ENCODE assay signal across 3 cellular contexts in genomic region chr10:34113504-34114225, GRCh38.
TF ChIP-seq lines count a peak whose summit lies in the region.

No MANE protein-coding gene starts in this region.

TF ChIP-seq in GM23338, 12 proteins besides CTCF, POLR2A, EP300 and RAD21 (continues in another document):
- no peak for TF ChIP-seq ZNF462 (CRISPR knock-in tag; IDR thresholded peaks at IDR 0.05)

TF ChIP-seq in HEK293T, 16 proteins besides CTCF, POLR2A, EP300 and RAD21:
- TF ChIP-seq ZNF384 (IDR thresholded peaks at IDR 0.05) (no peak), FOXK2 (IDR thresholded peaks at IDR 0.05) (no peak), FOXM1 (IDR thresholded peaks at IDR 0.05; ENCODE audit: borderline replicate concordance) (no peak), CTBP1 (IDR thresholded peaks at IDR 0.05; ENCODE audit: borderline replicate concordance) (no peak), PKNOX1 (IDR thresholded peaks at IDR 0.05) (no peak), ARNT (IDR thresholded peaks at IDR 0.05) (no peak), LEF1 (IDR thresholded peaks at IDR 0.05; ENCODE audit: borderline replicate concordance) (no peak), L3MBTL2 (conservative IDR thresholded peaks at IDR 0.05) (no peak), NFRKB (IDR thresholded peaks at IDR 0.05) (no peak)

TF ChIP-seq in H1, 55 proteins besides CTCF, POLR2A, EP300 and RAD21:
- TF ChIP-seq BCL11A (IDR thresholded peaks at IDR 0.05; ENCODE audit: low read depth in 2 of 2, low read length in 2 of 2) (no peak), SIN3A (conservative IDR thresholded peaks at IDR 0.05 in 1 of 2, IDR thresholded peaks at IDR 0.05 in 1 of 2; ENCODE audit: low read depth in 1 of 2, low read length in 2 of 2) (no peak), JUND (IDR thresholded peaks at IDR 0.05; ENCODE audit: low read length) (no peak), CHD1 (IDR thresholded peaks at IDR 0.05; ENCODE audit: low read depth, low read length) (no peak), TBP (IDR thresholded peaks at IDR 0.05; ENCODE audit: low read depth, low read length) (no peak), KDM5A (IDR thresholded peaks at IDR 0.05; ENCODE audit: low read length) (no peak), CBX5 (IDR thresholded peaks at IDR 0.05; ENCODE audit: low read depth, low read length) (no peak), E2F6 (IDR thresholded peaks at IDR 0.05) (no peak), MAX (IDR thresholded peaks at IDR 0.05) (no peak), SIX5 (IDR thresholded peaks at IDR 0.05; ENCODE audit: low read depth, low read length) (no peak), CHD7 (IDR thresholded peaks at IDR 0.05; ENCODE audit: insufficient replicate concordance, low read length) (no peak), BACH1 (IDR thresholded peaks at IDR 0.05; ENCODE audit: low read length) (no peak), RNF2 (IDR thresholded peaks at IDR 0.05; ENCODE audit: borderline replicate concordance, low read depth, low read length, missing control alignments, poor library complexity, severe bottlenecking) (no peak), NANOG (IDR thresholded peaks at IDR 0.05; ENCODE audit: insufficient read depth, low read depth, low read length, poor library complexity, severe bottlenecking) (no peak), JUN (IDR thresholded peaks at IDR 0.05; ENCODE audit: low read depth, low read length) (no peak)
